ENCODE assay signal across 1 cellular context in the genomic region with DNA sequence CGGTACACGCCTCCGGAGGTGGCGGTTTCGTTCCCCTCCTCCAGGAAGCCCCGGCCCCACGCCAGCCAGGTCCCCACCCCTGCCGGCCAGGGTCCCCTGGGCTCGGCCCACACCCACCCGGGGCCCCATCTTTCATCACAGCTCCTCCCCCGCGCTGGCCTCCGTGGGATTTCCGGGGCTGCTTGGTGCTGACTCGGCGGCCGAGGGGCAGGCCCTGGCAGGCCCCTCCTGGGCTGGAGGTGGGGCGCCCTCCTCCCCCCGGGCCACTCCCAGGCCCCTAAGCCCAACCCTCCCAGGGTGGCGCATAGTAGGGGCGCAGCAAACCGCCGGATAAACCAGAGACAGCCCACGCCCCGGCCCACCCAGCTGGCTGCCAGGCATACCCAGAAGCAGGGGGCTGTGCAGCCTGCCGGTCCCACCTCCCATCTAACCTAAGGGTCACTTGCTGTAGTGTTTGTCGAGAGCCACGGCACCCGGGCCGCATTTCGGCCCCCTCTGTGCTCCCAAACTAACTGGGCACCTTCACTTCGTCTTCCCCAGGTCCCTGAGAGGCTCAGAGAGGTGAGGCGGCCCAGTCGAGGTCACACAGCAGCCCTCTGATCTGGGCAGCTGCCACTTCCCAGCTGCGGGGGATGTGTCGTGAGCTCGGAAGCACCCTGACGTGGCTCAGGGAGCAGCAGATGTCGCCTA.
TF ChIP-seq lines count a peak whose summit lies in the region.

No MANE protein-coding gene starts in this region.

TF ChIP-seq in H1, 55 proteins besides CTCF, POLR2A, EP300 and RAD21:
- TF ChIP-seq MAX (IDR thresholded peaks at IDR 0.05) = no peak
- 0 out of 4 replicates have a peak, but pooled peaks of 1 of the 2 experiments have one; percentile 53 for TF ChIP-seq HDAC2 (IDR thresholded peaks at IDR 0.05; ENCODE audit: borderline replicate concordance in 1 of 2, low read depth in 2 of 2, low read length in 2 of 2)
- no peak for TF ChIP-seq RFX5 (IDR thresholded peaks at IDR 0.05; ENCODE audit: borderline replicate concordance, low read depth, low read length)
- TF ChIP-seq KDM1A (IDR thresholded peaks at IDR 0.05; ENCODE audit: borderline replicate concordance, low read length) = peak; percentile 54; the same call in 1 of the 2 replicates
